Comparison of ENCODE assay signal across 34 cellular contexts in the genomic region with DNA sequence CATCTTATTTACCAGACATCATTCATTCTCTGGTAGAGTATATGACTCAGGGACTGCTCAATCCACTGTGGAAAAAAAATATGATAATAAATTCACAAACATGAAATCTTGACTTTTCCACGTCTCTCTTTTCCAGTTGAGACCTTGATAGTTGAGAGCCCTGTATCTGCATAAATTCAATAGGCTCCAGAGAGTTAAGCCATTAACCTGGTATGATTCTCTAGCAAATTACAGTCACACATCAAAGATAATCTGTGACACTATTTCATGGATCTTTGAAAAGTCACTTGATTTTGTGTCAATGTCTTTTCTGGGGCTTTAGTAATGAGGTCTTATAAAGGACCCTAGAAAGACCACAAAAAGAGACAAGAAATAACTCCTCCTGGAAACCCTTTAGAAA.
"Had no signal": no experiment of that assay in that cellular context is flagged by ENCODE, and none has a peak within 500 bp of the region (broad histone marks: within the 10 kb centered on the region; RNA-seq: fewer than 3 reads in every experiment).

No MANE protein-coding gene starts in this region.

- H3K4me3 ChIP-seq: MG63 had no signal

- H3K36me3 ChIP-seq: MG63 had no signal

- H3K27ac ChIP-seq: KMS-11 had no signal

- H3K27me3 ChIP-seq: MG63 had no signal

- H3K9me3 ChIP-seq: MG63 had no signal

- H3K4me2 ChIP-seq: KMS-11 had no signal

- H3K9ac ChIP-seq: KMS-11 had no signal

- DNase-seq: Karpas-422, Kasumi-1, KG1, MG63, MM.1S, MV-4-11, NCI-H1048, NCI-H1092, NCI-H1092 treated with DMSO at 0.1 percent for 48 hours, NCI-H1105, NCI-H1105 treated with DMSO at 0.1 percent for 48 hours, NCI-H1417, NCI-H1417 treated with DMSO at 0.1 percent for 48 hours, NCI-H1436, NCI-H1436 treated with DMSO at 0.1 percent for 48 hours, NCI-H146, NCI-H1694, NCI-H1694 treated with DMSO at 0.1 percent for 48 hours, NCI-H187, NCI-H187 treated with DMSO at 0.1 percent for 48 hours, NCI-H1930, NCI-H2029, NCI-H2029 treated with DMSO at 0.1 percent for 48 hours, NCI-H2081, NCI-H2081 treated with DMSO at 0.1 percent for 48 hours, NCI-H2107, NCI-H2171, NCI-H2171 treated with DMSO at 0.1 percent for 48 hours, NCI-H2227 treated with DMSO at 0.1 percent for 48 hours, NCI-H226, NCI-H345, NCI-H446, NCI-H446 treated with DMSO at 0.1 percent for 48 hours had no signal
